In the genomic region with DNA sequence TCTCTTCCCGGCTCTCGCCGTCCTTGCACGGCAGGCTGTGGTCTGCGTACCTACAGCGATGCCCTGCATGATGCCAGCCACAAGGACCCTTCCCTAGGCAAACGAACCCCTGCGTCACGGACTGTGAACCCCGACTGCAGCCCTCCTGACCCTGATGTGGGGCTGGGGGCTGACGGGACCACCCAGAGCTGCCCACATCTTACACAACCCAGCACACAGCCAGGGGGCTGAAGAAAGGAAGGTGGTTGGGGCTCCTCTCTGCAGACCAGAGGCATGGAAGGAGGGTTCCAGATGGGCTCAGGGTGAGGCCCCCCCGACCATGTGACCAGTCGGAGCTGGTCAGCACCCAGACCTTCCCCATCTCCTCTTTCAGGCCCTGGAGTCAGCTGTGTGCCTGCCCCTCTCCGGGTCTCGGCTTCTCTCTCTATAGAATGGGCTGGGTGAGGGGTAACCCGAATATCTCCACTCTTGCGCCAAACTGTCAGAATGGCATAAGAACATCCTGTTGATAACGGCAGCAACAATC, we compare ENCODE assay signal across 17 cellular contexts. TPM values are rescaled to one million over a fixed set of nuclear protein-coding genes. Genes with fewer than 3 reads are reported as not detected.
A peak's percentile ranks its signal among the peaks of the same experiment; 100 is the strongest.
DNase-seq lines count a peak whose midpoint lies in the region; ATAC-seq and TF ChIP-seq lines count a peak whose summit lies in the region.
"Had no signal": no experiment of that assay in that cellular context is flagged by ENCODE, and none has a peak within 500 bp of the region (broad histone marks: within the 10 kb centered on the region; RNA-seq: fewer than 3 reads in every experiment).

No MANE protein-coding gene starts in this region.

- no peaks in the 10 kb centered on the region for H3K4me1 ChIP-seq in sigmoid colon
- no peaks in the 10 kb centered on the region for H3K4me1 ChIP-seq in HAP-1
- H3K4me1 ChIP-seq: A549, Caco-2 had no signal

- in situ Hi-C loops in HAP-1 (cut with MboI; ENCODE audit: low sequenced_read_pairs): no loop called here

- DNase-seq in cardiac septum (ENCODE audit: low spot score) (peak; percentile 67), Right ventricle myocardium superior (no peak), mesenteric fat pad (ENCODE audit: low spot score) (peak; percentile 39), sigmoid colon (peak; percentile 21), NCI-H1417 (lab: John Stamatoyannopoulos, UW) (no peak), HAP-1 (ENCODE audit: low spot score in 2 of 2) (no peak)
- DNase-seq: AML-193; Caco-2; CD4-positive, alpha-beta T cell; H9 had no signal

- H3K36me3 ChIP-seq in sigmoid colon (no peaks in the 10 kb centered on the region), HAP-1 (replicated peaks) (no peaks in the 10 kb centered on the region)

- ATAC-seq in Right ventricle myocardium superior (ENCODE audit: poor library complexity) (no peak), GM18520 (IDR thresholded peaks at IDR 0.05; ENCODE audit: unreplicated experiment) (no peak)
- ATAC-seq: A549, GM23338, HepG2 had no signal

- intact Hi-C loops in cardiac septum (cut with DNase I) (no loop called here), Right ventricle myocardium superior (cut with DNase I) (no loop called here), sigmoid colon (cut with DNase I) (no loop called here)

- 86 to 92% methylated on average over 18 of the region's 18 CpGs for WGBS in sigmoid colon, 2 donors

- H3K27ac ChIP-seq in sigmoid colon: no peak overlapping the region
- H3K27ac ChIP-seq: 22Rv1, A549, C4-2B had no signal

- H3K9me3 ChIP-seq in sigmoid colon (no peaks in the 10 kb centered on the region), HAP-1 (no peaks in the 10 kb centered on the region)
- H3K9me3 ChIP-seq: A549, Caco-2 had no signal

- no peak for TF ChIP-seq POLR2A in sigmoid colon (IDR thresholded peaks at IDR 0.05)

- TF ChIP-seq CTCF in sigmoid colon (IDR thresholded peaks at IDR 0.05): no peak

- no peak for TF ChIP-seq EP300 in sigmoid colon (IDR thresholded peaks at IDR 0.05)

- H3K4me3 ChIP-seq in sigmoid colon (no peak overlapping the region), HAP-1 (no peak overlapping the region)
- H3K4me3 ChIP-seq: A549, GM23338 had no signal

- H3K27me3 ChIP-seq in sigmoid colon (no peaks in the 10 kb centered on the region), HAP-1 (ENCODE audit: low read depth) (no peaks in the 10 kb centered on the region)

RNA-seq across cellular contexts. Expression of a gene that starts 41.4 kb away (rescaled TPM):
- 5.8 TPM for total RNA-seq in cardiac septum
- total RNA-seq in Right ventricle myocardium superior: 6.2 TPM
- 28.6 TPM for total RNA-seq in mesenteric fat pad
- total RNA-seq in sigmoid colon: 1 to 10 TPM; 4.3 to 8.9 (median 5.8) TPM
- polyA plus RNA-seq in sigmoid colon: 1 to 10 TPM in 2 of 3 donors, not detected in 1; 1.2 to 1.3 TPM
- total RNA-seq: CD4-positive, alpha-beta T cell; HepG2 had no signal
- polyA plus RNA-seq: HepG2, IgD-negative memory B cell had no signal

Comparison
In these comparisons a context has a peak if more than half of its experiments do, and no peak if none do; other contexts are left out.
1. DNase-seq: peak in cardiac septum (single experiment), mesenteric fat pad (single experiment) and sigmoid colon (single experiment); none in Right ventricle myocardium superior (single experiment), NCI-H1417 (0 of 3) and HAP-1 (0 of 2).